ENCODE assay signal across 11 cellular contexts in the genomic region with DNA sequence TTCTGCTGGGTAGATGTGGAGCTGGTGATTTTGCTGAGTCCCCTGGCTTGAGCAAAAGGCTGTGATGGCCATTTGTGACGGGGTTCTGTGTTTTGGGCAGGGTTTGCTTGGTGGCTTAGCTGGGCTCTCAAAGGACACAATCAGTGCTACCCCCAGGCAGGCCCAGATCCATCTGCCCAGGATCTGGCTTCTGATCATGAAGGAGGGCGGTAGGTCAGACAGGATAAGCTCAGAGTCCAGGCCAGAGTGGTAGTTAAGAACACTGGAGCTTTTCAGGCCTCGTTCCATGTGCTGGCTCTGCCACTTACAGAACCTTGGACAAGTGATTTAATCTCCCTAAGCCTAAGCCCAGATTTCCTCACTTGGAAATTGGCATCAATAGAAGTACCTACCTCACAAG. TPM values are rescaled to one million over a fixed set of nuclear protein-coding genes. Genes with fewer than 3 reads are reported as not detected.
DNase-seq lines count a peak whose midpoint lies in the region; ATAC-seq, FAIRE-seq and TF ChIP-seq lines count a peak whose summit lies in the region.
"Had no signal": no experiment of that assay in that cellular context is flagged by ENCODE, and none has a peak within 500 bp of the region (broad histone marks: within the 10 kb centered on the region; RNA-seq: fewer than 3 reads in every experiment).

No MANE protein-coding gene starts in this region.

- H3K14ac ChIP-seq in IMR-90 (replicated peaks; ENCODE audit: low read depth, low read length) (peak overlapping the region; percentile 47), H1 (ENCODE audit: insufficient read length) (no peak overlapping the region)

- H3K36me3 ChIP-seq in IMR-90 (ENCODE audit: control insufficient read depth, insufficient read depth, low read length): no peaks in the 10 kb centered on the region
- H3K36me3 ChIP-seq in H1 (ENCODE audit: control insufficient read depth in 2 of 4, insufficient read depth in 4 of 4, low read length in 3 of 4): no peaks in the 10 kb centered on the region
- H3K36me3 ChIP-seq in neuron (ENCODE audit: insufficient read depth, low read length): no peaks in the 10 kb centered on the region
- H3K36me3 ChIP-seq: MG63 had no signal

- H2BK15ac ChIP-seq in IMR-90 (ENCODE audit: low read depth, low read length) (peak overlapping the region; percentile 13; the same call in 1 of the 3 replicates), H1 (ENCODE audit: low read length) (no peak overlapping the region)

- H3K4me2 ChIP-seq in IMR-90 (ENCODE audit: low read depth, low read length) (peak overlapping the region; percentile 15; the same call in 1 of the 2 replicates), H1 (ENCODE audit: insufficient read depth in 1 of 2, low read depth in 2 of 2, low read length in 2 of 2) (0 out of 4 replicates have a peak overlapping the region, but pooled peaks of 1 of the 2 experiments have one; percentile 9)

- H4K20me1 ChIP-seq in IMR-90 (ENCODE audit: insufficient read depth, low read length) (peaks cover 14% of the 10 kb centered on the region), H1 (replicated peaks in 1 of 2; ENCODE audit: control insufficient read depth in 1 of 2, insufficient read depth in 2 of 2, low read length in 2 of 2) (no peaks in the 10 kb centered on the region)

- peaks cover 10% of the 10 kb centered on the region for H3K9me1 ChIP-seq in IMR-90 (ENCODE audit: insufficient read depth, low read length)

- no CpG with 5 or more reads among the region's 3 CpGs for WGBS in IMR-90 (ENCODE audit: extremely low coverage in 2 of 2, insufficient read length in 1 of 2), 2 experiments
- WGBS in H1 (ENCODE audit: extremely low coverage in 1 of 2, insufficient coverage in 1 of 2, insufficient read length in 1 of 2, insufficient replicate concordance in 2 of 2, low coverage in 1 of 2, low lambda C conversion rate in 2 of 2, missing lambda C conversion rate in 1 of 2), 2 experiments: 71% methylated on average over 3 of the region's 3 CpGs; no CpG with 5 or more reads in 1 of the 2 experiments

- H3K79me2 ChIP-seq in H1 (ENCODE audit: control insufficient read depth in 1 of 2, insufficient read depth in 2 of 2, low read length in 2 of 2): no peaks in the 10 kb centered on the region

- TF ChIP-seq RAD21 in IMR-90 (IDR thresholded peaks at IDR 0.05; ENCODE audit: low read length): no peak
- TF ChIP-seq RAD21 in H1 (IDR thresholded peaks at IDR 0.05 in 1 of 2, conservative IDR thresholded peaks at IDR 0.05 in 1 of 2; ENCODE audit: low read depth in 2 of 2, low read length in 2 of 2): no peak

- intact Hi-C loops in IMR-90 (cut with micrococcal nuclease): no loop called here

- H4K8ac ChIP-seq in IMR-90 (ENCODE audit: low read depth in 2 of 2, low read length in 2 of 2) (peak overlapping the region; percentile 71 to 75; a peak in 3 of 4 replicates), H1 (ENCODE audit: extremely low read depth, insufficient read depth, low read length) (no peak overlapping the region)

- H4K5ac ChIP-seq in IMR-90 (ENCODE audit: low read depth, low read length): peak overlapping the region; percentile 81
- peak overlapping the region; percentile 25 for H4K5ac ChIP-seq in H1 (ENCODE audit: insufficient read length, low read depth, low read length)

- H2BK20ac ChIP-seq in IMR-90 (ENCODE audit: low read depth, low read length) (peak overlapping the region; percentile 73; the same call in 1 of the 2 replicates), H1 (ENCODE audit: low read length) (no peak overlapping the region)

- H4K91ac ChIP-seq in IMR-90 (ENCODE audit: insufficient read depth, low read depth, low read length): peak overlapping the region; percentile 53
- peak overlapping the region; percentile 34 for H4K91ac ChIP-seq in H1 (replicated peaks; ENCODE audit: insufficient read length, low read length)

- CTCF ChIA-PET in AG04450 (lab: Charles Lee) (interaction anchor here (0.6 to 2.7 kb wide), 4 partner anchors 13 to 89 kb away, joined by 3 to 8 read pairs (median 4); no protein-coding TSS in a partner anchor), IMR-90 (lab: Yijun Ruan, JAX) (interaction anchor here (0.6 kb wide), 2 partner anchors 160 to 595 kb away, joined by 3 to 4 read pairs; no protein-coding TSS in a partner anchor), H1 (lab: Charles Lee; ENCODE audit: partially characterized antibody) (interaction anchor here (0.6 to 2.1 kb wide), 7 partner anchors 12 to 161 kb away, joined by 3 to 6 read pairs (median 4); no protein-coding TSS in a partner anchor)

- no peak for TF ChIP-seq CTCF in AG04450 (IDR thresholded peaks at IDR 0.05; ENCODE audit: low read depth, low read length)
- no peak for TF ChIP-seq CTCF in IMR-90 (conservative IDR thresholded peaks at IDR 0.05; ENCODE audit: low read depth, low read length)
- no peak for TF ChIP-seq CTCF in H1 (IDR thresholded peaks at IDR 0.05; ENCODE audit: control extremely low read depth in 1 of 3, insufficient read depth in 1 of 3, low read depth in 1 of 3, low read length in 3 of 3)
- no peak for TF ChIP-seq CTCF in coronary artery (IDR thresholded peaks at IDR 0.05)

- dilution Hi-C loops in IMR-90 (cut with HindIII; ENCODE audit: low sequenced_read_pairs, unreplicated experiment): no loop called here

- H3K9ac ChIP-seq in IMR-90 (ENCODE audit: low read depth, low read length) (peak overlapping the region; percentile 2; the same call in 1 of the 2 replicates), H1 (replicated peaks in 1 of 4; ENCODE audit: extremely low read depth in 1 of 4, low read depth in 3 of 4, low read length in 3 of 4) (no peak overlapping the region)

- H2BK5ac ChIP-seq in IMR-90 (ENCODE audit: low read depth, low read length, poor library complexity, severe bottlenecking) (peak overlapping the region; percentile 45), H1 (ENCODE audit: low read depth, low read length) (peak overlapping the region; percentile 37; the same call in 1 of the 2 replicates)

- H3K23ac ChIP-seq in IMR-90 (ENCODE audit: low read depth, low read length): peak overlapping the region; percentile 57
- no peak overlapping the region for H3K23ac ChIP-seq in H1 (ENCODE audit: insufficient read length)

- peak overlapping the region; percentile 82 for H3K27ac ChIP-seq in AG04450 (ENCODE audit: low read depth, low read length)
- peak overlapping the region; percentile 85 for H3K27ac ChIP-seq in IMR-90 (ENCODE audit: insufficient read depth, low read length)
- H3K27ac ChIP-seq in H1 (ENCODE audit: low read depth, low read length): 0 out of 2 replicates have a peak overlapping the region, but pooled peaks have one; percentile 29
- H3K27ac ChIP-seq in coronary artery: peak overlapping the region in 1 of 2 donors; percentile 60

- ATAC-seq in IMR-90 (ENCODE audit: low read depth): peak; percentile 28; the same call in 1 of the 2 replicates
- no peak for ATAC-seq in HG03520 (IDR thresholded peaks at IDR 0.05; ENCODE audit: unreplicated experiment)
- ATAC-seq in GM19035 (IDR thresholded peaks at IDR 0.05; ENCODE audit: unreplicated experiment): no peak

- POLR2A ChIA-PET in AG04450 (lab: Yijun Ruan, JAX) (interaction anchor here (1.0 to 1.4 kb wide), 3 partner anchors 9 to 42 kb away, joined by 4 read pairs; no protein-coding TSS in a partner anchor), IMR-90 (lab: Charles Lee; ENCODE audit: unreplicated experiment) (interaction anchor here (0.6 to 0.9 kb wide), 3 partner anchors 36 to 824 kb away, joined by 3 to 4 read pairs (median 3); a partner anchor contains a TSS), H1 (lab: Charles Lee; ENCODE audit: partially characterized antibody) (no interaction called here)

- peak overlapping the region; percentile 69 for H2BK120ac ChIP-seq in IMR-90 (ENCODE audit: low read depth, low read length)
- H2BK120ac ChIP-seq in H1 (replicated peaks; ENCODE audit: low read depth, low read length): no peak overlapping the region

- H3K27me3 ChIP-seq in AG04450 (ENCODE audit: control insufficient read depth, insufficient read depth, low read length) (no peaks in the 10 kb centered on the region), IMR-90 (ENCODE audit: control insufficient read depth, insufficient read depth, low read length) (no peaks in the 10 kb centered on the region), H1 (replicated peaks in 1 of 4; ENCODE audit: control insufficient read depth in 3 of 4, extremely low read depth in 1 of 4, insufficient read depth in 3 of 4, low read length in 3 of 4) (no peaks in the 10 kb centered on the region), neuron (ENCODE audit: insufficient read depth, low read length) (no peaks in the 10 kb centered on the region)
- H3K27me3 ChIP-seq: MG63 had no signal

- no peaks in the 10 kb centered on the region; the same call in 1 of the 2 replicates for H3K9me3 ChIP-seq in AG04450 (ENCODE audit: control insufficient read depth, insufficient read depth, low read length)
- H3K9me3 ChIP-seq in IMR-90 (ENCODE audit: control insufficient read depth, insufficient read depth, low read length): no peaks in the 10 kb centered on the region
- no peaks in the 10 kb centered on the region for H3K9me3 ChIP-seq in H1 (ENCODE audit: insufficient read depth in 2 of 2, low read depth in 1 of 2, low read length in 1 of 2)
- no peaks in the 10 kb centered on the region for H3K9me3 ChIP-seq in neuron (ENCODE audit: low read length)
- H3K9me3 ChIP-seq: MG63 had no signal

- H3K4me1 ChIP-seq in IMR-90 (ENCODE audit: control insufficient read depth, insufficient read depth, low read length): peaks cover 17% of the 10 kb centered on the region
- peaks cover 7 to 22% (median 15%) of the 10 kb centered on the region in 4 experiments; a peak in 6 of 7 replicates for H3K4me1 ChIP-seq in H1 (replicated peaks in 1 of 4; ENCODE audit: control insufficient read depth in 3 of 4, insufficient read depth in 4 of 4, low read length in 3 of 4)
- H3K4me1 ChIP-seq in neuron (ENCODE audit: insufficient read depth, low read length): peaks cover 16% of the 10 kb centered on the region

- H3K79me1 ChIP-seq in IMR-90 (ENCODE audit: low read depth in 1 of 2, low read length in 2 of 2) (peaks cover 35 to 74% of the 10 kb centered on the region in 2 experiments), H1 (ENCODE audit: low read depth, low read length) (peaks cover 4% of the 10 kb centered on the region)

- BruUV-seq in IMR-90 (replicated peaks; lab: Mats Ljungman, UMichigan): no TSS peak

- no peak for FAIRE-seq in H1 (lab: Jason Lieb, UNC)

- H2AK5ac ChIP-seq in IMR-90 (ENCODE audit: low read depth, low read length): peak overlapping the region; percentile 38; the same call in 1 of the 2 replicates
- no peak overlapping the region for H2AK5ac ChIP-seq in H1 (ENCODE audit: low read depth, low read length)

- H3K18ac ChIP-seq in IMR-90 (ENCODE audit: low read depth, low read length) (peak overlapping the region; percentile 46), H1 (ENCODE audit: extremely low read depth, low read length) (no peak overlapping the region; the same call in 1 of the 2 replicates)

- TF ChIP-seq EP300 in H1 (IDR thresholded peaks at IDR 0.05; ENCODE audit: borderline replicate concordance in 1 of 2, low read depth in 2 of 2, low read length in 2 of 2): no peak

- H3K4me3 ChIP-seq in AG04450 (ENCODE audit: low read depth, low read length) (no peak overlapping the region), IMR-90 (ENCODE audit: insufficient read depth, low read depth, low read length) (no peak overlapping the region), H1 (ENCODE audit: extremely low read depth in 1 of 4, insufficient read depth in 2 of 4, low read depth in 3 of 4, low read length in 4 of 4) (no peak overlapping the region), neuron (ENCODE audit: low read length) (no peak overlapping the region), coronary artery (no peak overlapping the region)
- H3K4me3 ChIP-seq: MG63 had no signal

- H2AFZ ChIP-seq in IMR-90 (replicated peaks; ENCODE audit: low read length, poor library complexity): peak overlapping the region; percentile 69
- H2AFZ ChIP-seq in H1 (ENCODE audit: low read length): 0 out of 2 replicates have a peak overlapping the region, but pooled peaks have one; percentile 39
- peak overlapping the region; percentile 49 for H2AFZ ChIP-seq in neuron (ENCODE audit: low read depth, low read length)

- H2AK9ac ChIP-seq in IMR-90 (replicated peaks; ENCODE audit: low read depth, low read length, poor library complexity): peak overlapping the region; percentile 88

- H3K56ac ChIP-seq in IMR-90 (ENCODE audit: extremely low read depth, insufficient read depth, low read length) (no peak overlapping the region), H1 (replicated peaks; ENCODE audit: insufficient read length, low read depth, low read length) (no peak overlapping the region)

- TF ChIP-seq POLR2A in IMR-90 (IDR thresholded peaks at IDR 0.05; ENCODE audit: low read depth, low read length) (no peak), H1 (IDR thresholded peaks at IDR 0.05; ENCODE audit: control extremely low read depth in 1 of 2, low read depth in 2 of 2, low read length in 2 of 2) (no peak)

- DNase-seq in AG04450 (ENCODE audit: low read depth, low spot score) (no peak), IMR-90 (no peak), H1 (ENCODE audit: low read depth in 1 of 2, low spot score in 2 of 2) (no peak), coronary artery (ENCODE audit: low spot score) (no peak), AG08396 (ENCODE audit: low spot score) (no peak)
- DNase-seq: DMS53; MG63; stimulated activated CD4-positive, alpha-beta T cell treated with anti-CD3 and anti-CD28 coated beads, Interleukin-2, amount 100 ng/mL, for 48 hours had no signal

- no peak overlapping the region; the same call in 1 of the 2 replicates for H2BK12ac ChIP-seq in H1 (ENCODE audit: low read depth, low read length)

- no peaks in the 10 kb centered on the region for H3K23me2 ChIP-seq in H1 (ENCODE audit: low read depth, low read length)

- H3K4ac ChIP-seq in IMR-90 (ENCODE audit: low read depth, low read length) (peak overlapping the region; percentile 80), H1 (replicated peaks; ENCODE audit: insufficient read length, low read depth, low read length) (no peak overlapping the region)

- in situ Hi-C loops in IMR-90 (cut with MboI; ENCODE audit: low sequenced_read_pairs): loop anchor here (25.0 kb wide), 1 partner anchor 496 kb away; a partner anchor contains a TSS

RNA-seq across cellular contexts. Expression of a gene that starts 36.2 kb away (rescaled TPM):
- 19.1 and 25.0 TPM in 2 replicates for polyA plus RNA-seq in AG04450 (2011; rRNA removed)
- 93.1 and 124 TPM in 2 replicates for polyA minus RNA-seq in AG04450 (2011; rRNA and poly(A)+ RNA removed)
- total RNA-seq in IMR-90 (2012; rRNA removed): 48.0 and 48.6 TPM in 2 replicates
- 27.2 and 28.5 TPM in 2 replicates for polyA plus RNA-seq in IMR-90 (2012; rRNA removed)
- 21.2 and 31.1 TPM in 2 replicates for polyA plus RNA-seq in IMR-90 (2012; cell fraction: cytosol; rRNA removed)
- 23.4 and 27.3 TPM in 2 replicates for polyA plus RNA-seq in IMR-90 (2012; cell fraction: nucleus; rRNA removed; ENCODE audit: low replicate concordance)
- total RNA-seq in H1 (2021; fragmentation: NEBNext Ultra II Directional; extraction: Animal tissue kit (Norgen Biotek cat#: 25700)): 8.9 and 9.5 TPM in 2 replicates
- polyA plus RNA-seq in H1 (2011; rRNA removed): 7.5 and 7.6 TPM in 2 replicates
- polyA plus RNA-seq in H1 (2011; cell fraction: cytosol; rRNA removed): 5.0 TPM
- 7.6 TPM for polyA plus RNA-seq in H1 (2011; cell fraction: nucleus; rRNA removed)
- polyA plus RNA-seq in H1 (2012, experiment 1 of 2): 4.4 to 7.8 TPM (median 5.7 TPM) in 4 replicates
- 0.92 TPM for polyA plus RNA-seq in H1 (2012, experiment 2 of 2)
- polyA plus RNA-seq in H1 (2013, experiment 1 of 2): 4.3 TPM
- 4.7 TPM for polyA plus RNA-seq in H1 (2013, experiment 2 of 2)
- polyA minus RNA-seq in H1 (2011; rRNA and poly(A)+ RNA removed): 17.4 and 24.7 TPM in 2 replicates
- 4.4 TPM for polyA minus RNA-seq in H1 (2011; cell fraction: cytosol; rRNA and poly(A)+ RNA removed)
- polyA minus RNA-seq in H1 (2011; cell fraction: nucleus; rRNA and poly(A)+ RNA removed): 22.5 TPM
